1 cellular context compared by ENCODE assay signal in the genomic region with DNA sequence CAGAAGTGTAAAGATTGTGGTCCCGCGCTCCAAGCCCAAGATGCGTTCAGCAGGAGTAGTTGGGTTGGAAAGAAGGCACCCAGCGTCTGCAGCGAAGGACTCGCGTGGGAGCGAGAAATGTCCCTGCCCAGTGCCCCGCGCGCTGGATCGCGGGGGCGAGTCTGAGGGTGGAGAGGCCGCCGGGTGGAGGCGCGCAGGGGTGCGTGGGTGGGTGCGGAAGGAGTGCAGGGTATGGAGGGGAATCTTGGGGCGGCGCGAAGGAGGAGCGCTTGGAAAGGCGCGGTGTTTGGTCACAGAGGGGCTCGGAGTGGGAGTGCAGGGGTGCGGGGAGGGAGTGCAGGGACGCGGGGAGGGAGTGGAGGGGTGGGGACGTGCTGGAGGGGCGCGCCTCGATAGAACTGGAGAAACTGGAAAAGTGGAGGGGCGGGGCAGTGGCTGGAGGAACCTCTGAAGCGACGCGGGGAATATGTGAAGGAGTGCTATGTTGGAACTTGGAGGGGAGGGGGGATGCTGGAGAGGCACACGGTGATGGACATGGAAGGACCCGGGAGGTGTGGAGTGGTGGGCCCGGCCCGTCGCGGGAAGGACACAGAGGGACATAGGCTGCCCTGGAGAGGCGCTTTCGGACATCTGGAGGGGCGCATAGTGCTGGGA.
TF ChIP-seq lines count a peak whose summit lies in the region.

No MANE protein-coding gene starts in this region.

TF ChIP-seq in A549, 52 proteins besides CTCF, POLR2A, EP300 and RAD21 (continued from another document):
- no peak for TF ChIP-seq E2F6 (IDR thresholded peaks at IDR 0.05; ENCODE audit: borderline replicate concordance, low read depth)
- TF ChIP-seq, protein P1, sequence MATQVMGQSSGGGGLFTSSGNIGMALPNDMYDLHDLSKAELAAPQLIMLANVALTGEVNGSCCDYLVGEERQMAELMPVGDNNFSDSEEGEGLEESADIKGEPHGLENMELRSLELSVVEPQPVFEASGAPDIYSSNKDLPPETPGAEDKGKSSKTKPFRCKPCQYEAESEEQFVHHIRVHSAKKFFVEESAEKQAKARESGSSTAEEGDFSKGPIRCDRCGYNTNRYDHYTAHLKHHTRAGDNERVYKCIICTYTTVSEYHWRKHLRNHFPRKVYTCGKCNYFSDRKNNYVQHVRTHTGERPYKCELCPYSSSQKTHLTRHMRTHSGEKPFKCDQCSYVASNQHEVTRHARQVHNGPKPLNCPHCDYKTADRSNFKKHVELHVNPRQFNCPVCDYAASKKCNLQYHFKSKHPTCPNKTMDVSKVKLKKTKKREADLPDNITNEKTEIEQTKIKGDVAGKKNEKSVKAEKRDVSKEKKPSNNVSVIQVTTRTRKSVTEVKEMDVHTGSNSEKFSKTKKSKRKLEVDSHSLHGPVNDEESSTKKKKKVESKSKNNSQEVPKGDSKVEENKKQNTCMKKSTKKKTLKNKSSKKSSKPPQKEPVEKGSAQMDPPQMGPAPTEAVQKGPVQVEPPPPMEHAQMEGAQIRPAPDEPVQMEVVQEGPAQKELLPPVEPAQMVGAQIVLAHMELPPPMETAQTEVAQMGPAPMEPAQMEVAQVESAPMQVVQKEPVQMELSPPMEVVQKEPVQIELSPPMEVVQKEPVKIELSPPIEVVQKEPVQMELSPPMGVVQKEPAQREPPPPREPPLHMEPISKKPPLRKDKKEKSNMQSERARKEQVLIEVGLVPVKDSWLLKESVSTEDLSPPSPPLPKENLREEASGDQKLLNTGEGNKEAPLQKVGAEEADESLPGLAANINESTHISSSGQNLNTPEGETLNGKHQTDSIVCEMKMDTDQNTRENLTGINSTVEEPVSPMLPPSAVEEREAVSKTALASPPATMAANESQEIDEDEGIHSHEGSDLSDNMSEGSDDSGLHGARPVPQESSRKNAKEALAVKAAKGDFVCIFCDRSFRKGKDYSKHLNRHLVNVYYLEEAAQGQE (IDR thresholded peaks at IDR 0.05), result no peak
- no peak for TF ChIP-seq ZNF302 (CRISPR knock-in tag; IDR thresholded peaks at IDR 0.05)
- no peak for TF ChIP-seq HMGXB4 (CRISPR knock-in tag; IDR thresholded peaks at IDR 0.05; ENCODE audit: borderline replicate concordance)
- TF ChIP-seq TFCP2L1 (CRISPR knock-in tag; IDR thresholded peaks at IDR 0.05), result no peak
- TF ChIP-seq RFX5 (IDR thresholded peaks at IDR 0.05), result no peak
